In the genomic region with DNA sequence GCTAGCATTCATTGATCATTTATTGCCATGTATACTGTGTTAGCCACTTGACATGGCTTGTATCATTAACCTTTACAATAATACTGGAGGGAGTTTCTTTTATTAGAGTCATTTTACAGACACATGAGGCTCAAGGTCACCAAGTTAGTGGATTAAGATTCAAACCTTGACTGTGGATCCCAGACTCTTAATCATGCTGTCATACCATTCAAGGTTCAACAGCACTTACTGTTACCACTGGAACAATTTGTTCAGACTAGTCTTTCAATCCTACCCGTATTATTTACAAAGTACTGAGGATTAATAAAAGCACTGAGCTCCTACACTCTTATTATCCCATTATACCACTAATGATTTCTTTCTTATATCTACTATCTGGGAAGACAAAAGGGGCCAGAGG, we compare ENCODE assay signal across 1 cellular context.
TF ChIP-seq lines count a peak whose summit lies in the region.

No MANE protein-coding gene starts in this region.

TF ChIP-seq in K562, 482 proteins besides CTCF, POLR2A, EP300 and RAD21:
- TF ChIP-seq ZBTB17 (CRISPR knock-in tag; IDR thresholded peaks at IDR 0.05) (no peak), MEIS2 (IDR thresholded peaks at IDR 0.05; ENCODE audit: partially characterized antibody) (peak; percentile 57), HMBOX1 (IDR thresholded peaks at IDR 0.05) (0 out of 2 replicates have a peak, but pooled peaks have one; percentile 23), NEUROD1 (IDR thresholded peaks at IDR 0.05; ENCODE audit: borderline replicate concordance, low read depth, low read length, partially characterized antibody) (no peak), E2F3 (CRISPR knock-in tag; IDR thresholded peaks at IDR 0.05) (no peak), CAMTA2 (CRISPR knock-in tag; conservative IDR thresholded peaks at IDR 0.05) (no peak)
- TF ChIP-seq, protein P1, sequence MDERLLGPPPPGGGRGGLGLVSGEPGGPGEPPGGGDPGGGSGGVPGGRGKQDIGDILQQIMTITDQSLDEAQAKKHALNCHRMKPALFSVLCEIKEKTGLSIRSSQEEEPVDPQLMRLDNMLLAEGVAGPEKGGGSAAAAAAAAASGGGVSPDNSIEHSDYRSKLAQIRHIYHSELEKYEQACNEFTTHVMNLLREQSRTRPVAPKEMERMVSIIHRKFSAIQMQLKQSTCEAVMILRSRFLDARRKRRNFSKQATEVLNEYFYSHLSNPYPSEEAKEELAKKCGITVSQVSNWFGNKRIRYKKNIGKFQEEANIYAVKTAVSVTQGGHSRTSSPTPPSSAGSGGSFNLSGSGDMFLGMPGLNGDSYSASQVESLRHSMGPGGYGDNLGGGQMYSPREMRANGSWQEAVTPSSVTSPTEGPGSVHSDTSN (CRISPR knock-in tag; IDR thresholded peaks at IDR 0.05; ENCODE audit: low read depth), result no peak
- TF ChIP-seq, protein P1 (tag; conservative IDR thresholded peaks at IDR 0.05; ENCODE audit: low read depth), result peak; percentile 48; the same call in 1 of the 2 replicates
